In genomic region chr3:45528429-45528828, GRCh38 we compare ENCODE assay signal across 14 cellular contexts.
DNase-seq lines count a peak whose midpoint lies in the region; ATAC-seq, FAIRE-seq and TF ChIP-seq lines count a peak whose summit lies in the region.
"Had no signal": no experiment of that assay in that cellular context is flagged by ENCODE, and none has a peak within 500 bp of the region (broad histone marks: within the 10 kb centered on the region; RNA-seq: fewer than 3 reads in every experiment).

No MANE protein-coding gene starts in this region.

- ATAC-seq in HG03045 (IDR thresholded peaks at IDR 0.05; ENCODE audit: unreplicated experiment) (no peak), HG02759 (IDR thresholded peaks at IDR 0.05; ENCODE audit: unreplicated experiment) (no peak)
- ATAC-seq: heart right ventricle, left cardiac atrium had no signal

- intact Hi-C loops in activated CD4-positive, alpha-beta T cell treated with anti-CD3 and anti-CD28 coated beads, Interleukin-2, amount 10 ng/mL, durations not matched to agents 24 days and 14 days (cut with micrococcal nuclease) = loop anchor here (2.0 to 5.0 kb wide), 2 partner anchors 20 to 39 kb away; no protein-coding TSS in a partner anchor

- peaks cover 1% of the 10 kb centered on the region for H3K36me3 ChIP-seq in bronchial epithelial cell (ENCODE audit: control insufficient read depth, insufficient read depth, low read length)

- DNase-seq in activated CD4-positive, alpha-beta T cell treated with anti-CD3 and anti-CD28 coated beads, Interleukin-2, amount 10 ng/mL, durations not matched to agents 24 days and 14 days = no peak
- no peak for DNase-seq in activated CD4-positive, alpha-beta T cell treated with anti-CD3 and anti-CD28 coated beads for 4 hours
- peak; percentile 30 for DNase-seq in NCI-H226
- peak; percentile 54 for DNase-seq in bronchial epithelial cell (ENCODE audit: low read depth)
- DNase-seq in stimulated activated CD4-positive, alpha-beta T cell treated with anti-CD3 and anti-CD28 coated beads, Interleukin-4, amount 100 ng/mL, for 24 hours = peak; percentile 53
- DNase-seq in GM20000 (ENCODE audit: low spot score) = no peak
- DNase-seq: activated CD8-positive, alpha-beta memory T cell treated with anti-CD3 and anti-CD28 coated beads, Interleukin-2, amount 50 U/mL, for 48 hours; heart right ventricle; left cardiac atrium; SIG-M5 had no signal

- peaks cover 14% of the 10 kb centered on the region for H3K4me1 Mint-ChIP-seq in activated CD4-positive, alpha-beta T cell treated with anti-CD3 and anti-CD28 coated beads, Interleukin-2, amount 10 ng/mL, durations not matched to agents 24 days and 14 days

- H3K4me3 Mint-ChIP-seq in activated CD4-positive, alpha-beta T cell treated with anti-CD3 and anti-CD28 coated beads, Interleukin-2, amount 10 ng/mL, durations not matched to agents 24 days and 14 days = no peak overlapping the region

- peaks cover 33% of the 10 kb centered on the region for H3K36me3 Mint-ChIP-seq in activated CD4-positive, alpha-beta T cell treated with anti-CD3 and anti-CD28 coated beads, Interleukin-2, amount 10 ng/mL, durations not matched to agents 24 days and 14 days (ENCODE audit: low read depth)

- H3K9me3 Mint-ChIP-seq in activated CD4-positive, alpha-beta T cell treated with anti-CD3 and anti-CD28 coated beads, Interleukin-2, amount 10 ng/mL, durations not matched to agents 24 days and 14 days = no peaks in the 10 kb centered on the region

- H3K27me3 Mint-ChIP-seq in activated CD4-positive, alpha-beta T cell treated with anti-CD3 and anti-CD28 coated beads, Interleukin-2, amount 10 ng/mL, durations not matched to agents 24 days and 14 days = no peaks in the 10 kb centered on the region

- no peak overlapping the region for H3K4me3 ChIP-seq in bronchial epithelial cell (ENCODE audit: low read depth, low read length)
- H3K4me3 ChIP-seq: cardiac muscle cell, heart right ventricle had no signal

- TF ChIP-seq CTCF in bronchial epithelial cell (IDR thresholded peaks at IDR 0.05; ENCODE audit: insufficient read depth, low read length, severe bottlenecking) (no peak), GM20000 (IDR thresholded peaks at IDR 0.05; ENCODE audit: extremely low read depth, missing control alignments) (no peak)

- peak overlapping the region; percentile 61 for H3K27ac Mint-ChIP-seq in activated CD4-positive, alpha-beta T cell treated with anti-CD3 and anti-CD28 coated beads, Interleukin-2, amount 10 ng/mL, durations not matched to agents 24 days and 14 days

- no peak for FAIRE-seq in bronchial epithelial cell (lab: Jason Lieb, UNC)
- FAIRE-seq: A204.1 had no signal

- no peaks in the 10 kb centered on the region for H3K27me3 ChIP-seq in bronchial epithelial cell (ENCODE audit: control insufficient read depth, insufficient read depth, low read length)
- H3K27me3 ChIP-seq: cardiac muscle cell, heart right ventricle had no signal

Comparison
In these comparisons a context has a peak if more than half of its experiments do, and no peak if none do; other contexts are left out.
1. DNase-seq: peak in NCI-H226 (single experiment), bronchial epithelial cell (single experiment) and stimulated activated CD4-positive, alpha-beta T cell treated with anti-CD3 and anti-CD28 coated beads, Interleukin-4, amount 100 ng/mL, for 24 hours (single experiment); none in activated CD4-positive, alpha-beta T cell treated with anti-CD3 and anti-CD28 coated beads, Interleukin-2, amount 10 ng/mL, durations not matched to agents 24 days and 14 days (single experiment), activated CD4-positive, alpha-beta T cell treated with anti-CD3 and anti-CD28 coated beads for 4 hours (0 of 2) and GM20000 (single experiment).